Comparison of ENCODE assay signal across 8 cellular contexts in genomic region chr15:99106417-99107220, GRCh38. TPM values are rescaled to one million over a fixed set of nuclear protein-coding genes. Genes with fewer than 3 reads are reported as not detected.
DNase-seq lines count a peak whose midpoint lies in the region; ATAC-seq and TF ChIP-seq lines count a peak whose summit lies in the region.

No MANE protein-coding gene starts in this region.

- peaks cover 41% of the 10 kb centered on the region for H3K27me3 Mint-ChIP-seq in activated T-cell treated with anti-CD3 and anti-CD28 coated beads, Interleukin-2, amount 50 U/mL, for 4 hours (ENCODE audit: low read depth)
- peaks cover 60% of the 10 kb centered on the region for H3K27me3 Mint-ChIP-seq in type B pancreatic cell

- no peaks in the 10 kb centered on the region for H3K36me3 ChIP-seq in lung (ENCODE audit: control insufficient read depth in 2 of 2, insufficient read depth in 2 of 2, low read length in 2 of 2)

- H3K27ac ChIP-seq in lung (ENCODE audit: low read depth in 1 of 2, low read length in 1 of 2) = peak overlapping the region; percentile 68 to 92

- peak overlapping the region; percentile 53 for H3K4me3 Mint-ChIP-seq in activated T-cell treated with anti-CD3 and anti-CD28 coated beads, Interleukin-2, amount 50 U/mL, for 4 hours
- H3K4me3 Mint-ChIP-seq in type B pancreatic cell = peak overlapping the region; percentile 73

- H3K27me3 ChIP-seq in lung (ENCODE audit: control insufficient read depth, insufficient read depth) = peaks cover 2% of the 10 kb centered on the region

- H3K9me3 ChIP-seq in lung (ENCODE audit: control insufficient read depth in 2 of 2, insufficient read depth in 1 of 2, low read length in 1 of 2) = peaks cover 0 to 3% of the 10 kb centered on the region in 2 donors

- peak overlapping the region; percentile 63 for H3K4me3 ChIP-seq in lung

- DNase-seq in activated T-cell treated with anti-CD3 and anti-CD28 coated beads, Interleukin-2, amount 50 U/mL, for 4 hours = no peak
- DNase-seq in activated T-cell treated with anti-CD3 and anti-CD28 coated beads, Interleukin-2, amount 50 U/mL, for 1 hour = no peak
- DNase-seq in central memory CD4-positive, alpha-beta T cell = peak; percentile 38
- DNase-seq in lung (ENCODE audit: low spot score) = no peak
- DNase-seq in type B pancreatic cell (ENCODE audit: extremely low spot score, unreplicated experiment) = no peak
- no peak for DNase-seq in NCI-H1092 treated with DMSO at 0.1 percent for 48 hours (lab: John Stamatoyannopoulos, UW)

- no peak for ATAC-seq in activated T-cell treated with anti-CD3 and anti-CD28 coated beads, Interleukin-2, amount 50 U/mL, for 4 hours
- ATAC-seq in lung (ENCODE audit: insufficient read depth, low FRiP score) = no peak
- ATAC-seq in HG03025 (IDR thresholded peaks at IDR 0.05; ENCODE audit: low FRiP score, unreplicated experiment) = no peak
- ATAC-seq in HG03039 (IDR thresholded peaks at IDR 0.05; ENCODE audit: unreplicated experiment) = no peak

- peaks cover 9 to 14% of the 10 kb centered on the region in 2 donors for H3K4me1 ChIP-seq in lung (ENCODE audit: control insufficient read depth in 2 of 2, insufficient read depth in 2 of 2, low read length in 2 of 2)

- no peaks in the 10 kb centered on the region for H3K9me3 Mint-ChIP-seq in activated T-cell treated with anti-CD3 and anti-CD28 coated beads, Interleukin-2, amount 50 U/mL, for 4 hours
- no peaks in the 10 kb centered on the region for H3K9me3 Mint-ChIP-seq in type B pancreatic cell

- H3K27ac Mint-ChIP-seq in type B pancreatic cell = no peak overlapping the region

- TF ChIP-seq CTCF in lung (IDR thresholded peaks at IDR 0.05; ENCODE audit: control extremely low read depth, extremely low read depth) = no peak
- TF ChIP-seq CTCF in type B pancreatic cell (conservative IDR thresholded peaks at IDR 0.05) = no peak

- 46 to 53% methylated on average over 15 of the region's 15 CpGs for WGBS in lung, 2 donors

- peaks cover 12% of the 10 kb centered on the region for H3K4me1 Mint-ChIP-seq in activated T-cell treated with anti-CD3 and anti-CD28 coated beads, Interleukin-2, amount 50 U/mL, for 4 hours (ENCODE audit: low read depth)
- H3K4me1 Mint-ChIP-seq in type B pancreatic cell (ENCODE audit: unreplicated experiment) = peaks cover 14% of the 10 kb centered on the region

- H3K36me3 Mint-ChIP-seq in activated T-cell treated with anti-CD3 and anti-CD28 coated beads, Interleukin-2, amount 50 U/mL, for 4 hours (ENCODE audit: insufficient read depth) = no peaks in the 10 kb centered on the region
- no peaks in the 10 kb centered on the region for H3K36me3 Mint-ChIP-seq in type B pancreatic cell

RNA-seq across cellular contexts. Expression of gene SYNM, which starts 1.7 kb away (rescaled TPM):
- under 1 TPM; 0.42 to 0.60 (median 0.53) TPM for total RNA-seq in activated T-cell treated with anti-CD3 and anti-CD28 coated beads, Interleukin-2, amount 50 U/mL, for 4 hours
- total RNA-seq in lung = 10 to 100 TPM; 13.8 to 21.3 TPM
- 1 to 10 TPM; 5.3 to 8.0 TPM for polyA plus RNA-seq in lung
- 2.2 and 4.1 TPM in 2 replicates for total RNA-seq in type B pancreatic cell (ENCODE audit: low replicate concordance)
